ENCODE assay signal across 1 cellular context in the genomic region with DNA sequence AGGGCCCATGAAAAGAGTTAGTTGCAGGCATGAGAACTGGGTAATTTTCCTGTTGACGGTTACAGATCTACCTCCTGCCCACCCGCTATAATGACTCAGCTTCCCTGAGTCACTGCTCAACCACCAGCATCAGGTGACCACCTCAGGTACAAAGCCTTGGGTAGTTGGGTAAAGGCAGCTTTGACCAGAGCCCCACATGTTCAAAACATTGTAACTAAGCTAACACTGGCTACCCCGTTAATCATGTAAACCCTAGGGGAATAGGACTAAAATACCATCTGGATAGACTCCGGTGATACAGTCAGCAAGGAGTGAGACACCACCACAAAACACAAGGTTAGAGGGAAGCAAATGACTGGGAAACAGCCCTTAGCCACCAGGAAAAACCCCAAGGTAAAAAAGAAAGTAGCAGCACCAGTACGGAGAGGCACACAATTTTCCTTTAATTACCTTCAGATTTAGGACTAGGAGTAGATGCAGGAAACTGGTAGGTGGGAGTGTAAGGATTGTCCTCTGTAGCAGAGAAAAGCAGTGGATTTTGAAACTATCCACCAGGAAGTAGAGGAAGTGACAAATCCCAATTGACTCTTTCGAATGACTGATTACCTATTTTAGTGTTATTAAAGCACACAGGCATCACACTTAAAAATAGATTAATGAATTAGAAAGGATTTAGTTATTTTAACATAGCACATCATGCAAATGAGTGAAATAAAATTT.
TF ChIP-seq lines count a peak whose summit lies in the region.

No MANE protein-coding gene starts in this region.

TF ChIP-seq in SK-N-SH, 30 proteins besides CTCF, POLR2A, EP300 and RAD21 (continued from another document):
- TF ChIP-seq IRF3 (IDR thresholded peaks at IDR 0.05; ENCODE audit: low read depth, low read length): no peak
- TF ChIP-seq SMC3 (IDR thresholded peaks at IDR 0.05; ENCODE audit: low read depth, low read length): no peak
- TF ChIP-seq FOXM1 (IDR thresholded peaks at IDR 0.05; ENCODE audit: low read depth): no peak
TF ChIP-seq in SK-N-SH: peak in this region for 0.
